ENCODE assay signal across 9 cellular contexts in the genomic region with DNA sequence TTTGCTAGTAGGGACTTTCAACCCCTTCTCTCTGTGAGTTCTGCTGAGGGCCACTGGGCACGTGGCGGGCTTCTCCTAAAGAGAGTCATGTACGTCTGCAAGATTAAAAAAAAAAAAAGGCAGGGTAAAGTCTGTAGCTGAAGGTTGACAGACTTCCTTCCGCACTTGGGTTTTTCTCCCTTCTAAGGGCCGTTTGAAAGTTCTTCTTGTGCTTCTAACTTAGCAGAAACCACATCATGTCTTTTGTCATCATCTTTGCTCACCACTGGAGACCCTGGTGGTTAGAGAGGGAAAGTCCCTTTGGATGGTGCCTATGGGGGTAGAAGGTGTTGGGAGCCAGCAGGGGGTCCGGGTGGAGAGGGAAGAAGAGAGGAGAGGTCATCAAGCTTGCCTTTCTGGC. TPM values are rescaled to one million over a fixed set of nuclear protein-coding genes. Genes with fewer than 3 reads are reported as not detected.
DNase-seq lines count a peak whose midpoint lies in the region; ATAC-seq and TF ChIP-seq lines count a peak whose summit lies in the region.
"Had no signal": no experiment of that assay in that cellular context is flagged by ENCODE, and none has a peak within 500 bp of the region (broad histone marks: within the 10 kb centered on the region; RNA-seq: fewer than 3 reads in every experiment).

No MANE protein-coding gene starts in this region.

- no peak overlapping the region for H3K4me3 Mint-ChIP-seq in activated T-cell treated with anti-CD3 and anti-CD28 coated beads, Interleukin-2, amount 50 U/mL, for 4 hours

- no peaks in the 10 kb centered on the region for H3K27me3 Mint-ChIP-seq in activated T-cell treated with anti-CD3 and anti-CD28 coated beads, Interleukin-2, amount 50 U/mL, for 4 hours (ENCODE audit: low read depth)

- WGBS in hepatocyte (ENCODE audit: low lambda C conversion rate, missing lambda C conversion rate), result 88% methylated on average over 6 of the region's 6 CpGs

- no peak overlapping the region for H3K4me3 ChIP-seq in hepatocyte

- H3K36me3 Mint-ChIP-seq in activated T-cell treated with anti-CD3 and anti-CD28 coated beads, Interleukin-2, amount 50 U/mL, for 4 hours (ENCODE audit: insufficient read depth), result no peaks in the 10 kb centered on the region

- no peak for TF ChIP-seq CTCF in hepatocyte (IDR thresholded peaks at IDR 0.05; ENCODE audit: poor library complexity)

- H3K4me2 ChIP-seq in hepatocyte, result no peak overlapping the region

- H3K4me1 ChIP-seq in hepatocyte (ENCODE audit: insufficient read depth), result peaks cover 4% of the 10 kb centered on the region

- H2AFZ ChIP-seq in hepatocyte, result no peak overlapping the region

- H3K27ac ChIP-seq in hepatocyte, result no peak overlapping the region
- H3K27ac ChIP-seq: VCaP had no signal

- ATAC-seq in GM19463 (IDR thresholded peaks at IDR 0.05; ENCODE audit: unreplicated experiment) (peak; percentile 28), HG02678 (IDR thresholded peaks at IDR 0.05; ENCODE audit: unreplicated experiment) (no peak), GM18517 (IDR thresholded peaks at IDR 0.05; ENCODE audit: unreplicated experiment) (no peak)
- ATAC-seq in activated T-cell treated with anti-CD3 and anti-CD28 coated beads, Interleukin-2, amount 50 U/mL, for 4 hours, result peak; percentile 62 to 63

- no peaks in the 10 kb centered on the region for H3K36me3 ChIP-seq in hepatocyte (replicated peaks; ENCODE audit: insufficient read depth, low read depth)

- H3K79me2 ChIP-seq in hepatocyte, result no peaks in the 10 kb centered on the region

- H3K4me1 Mint-ChIP-seq in activated T-cell treated with anti-CD3 and anti-CD28 coated beads, Interleukin-2, amount 50 U/mL, for 4 hours (ENCODE audit: low read depth), result peaks cover 73% of the 10 kb centered on the region

- no peaks in the 10 kb centered on the region for H3K9me3 ChIP-seq in hepatocyte (ENCODE audit: low read depth)

- H3K27me3 ChIP-seq in hepatocyte, result no peaks in the 10 kb centered on the region

- H4K20me1 ChIP-seq in hepatocyte (ENCODE audit: insufficient read depth, poor library complexity, severe bottlenecking), result no peaks in the 10 kb centered on the region

- in situ Hi-C loops in KBM-7 (cut with MboI; ENCODE audit: low pct_unique_long_range_greater_than_20kb, low sequenced_read_pairs), result no loop called here

- no peaks in the 10 kb centered on the region for H3K9me3 Mint-ChIP-seq in activated T-cell treated with anti-CD3 and anti-CD28 coated beads, Interleukin-2, amount 50 U/mL, for 4 hours

- DNase-seq in KBM-7, result peak; percentile 55
- peak; percentile 66 for DNase-seq in activated T-cell treated with anti-CD3 and anti-CD28 coated beads, Interleukin-2, amount 50 U/mL, for 4 hours
- DNase-seq in stimulated activated CD4-positive, alpha-beta T cell treated with anti-CD3 and anti-CD28 coated beads, TNF-alpha, amount 100 ng/mL, for 1 hour (ENCODE audit: low read depth in 3 of 3, low spot score in 1 of 3), result peak in 2 of 3 donors; percentile 26 to 46
- DNase-seq in hepatocyte (ENCODE audit: low spot score), result no peak
- DNase-seq in A172 (ENCODE audit: low spot score), result no peak

- no peaks in the 10 kb centered on the region for H3K9me2 ChIP-seq in hepatocyte (replicated peaks; ENCODE audit: insufficient read depth)

RNA-seq across cellular contexts. Expression of a gene that starts 31.4 kb away (rescaled TPM):
- 10 to 100 TPM; 43.7 to 96.9 (median 86.0) TPM for total RNA-seq in activated T-cell treated with anti-CD3 and anti-CD28 coated beads, Interleukin-2, amount 50 U/mL, for 4 hours
- 19.1 and 19.3 TPM in 2 replicates for total RNA-seq in hepatocyte
- 13.4 and 18.0 TPM in 2 replicates for polyA plus RNA-seq in hepatocyte
- total RNA-seq in A172 (2014; rRNA removed; shearing (Covaris generic)), result 0.19 and 0.31 TPM in 2 replicates

Comparison
In these comparisons a context has a peak if more than half of its experiments do, and no peak if none do; other contexts are left out.
1. ATAC-seq: peak in GM19463 (single experiment) and activated T-cell treated with anti-CD3 and anti-CD28 coated beads, Interleukin-2, amount 50 U/mL, for 4 hours (2 of 2); none in HG02678 (single experiment) and GM18517 (single experiment).
2. DNase-seq: peak in KBM-7 (single experiment), activated T-cell treated with anti-CD3 and anti-CD28 coated beads, Interleukin-2, amount 50 U/mL, for 4 hours (single experiment) and stimulated activated CD4-positive, alpha-beta T cell treated with anti-CD3 and anti-CD28 coated beads, TNF-alpha, amount 100 ng/mL, for 1 hour (2 of 3); none in hepatocyte (single experiment) and A172 (single experiment).
3. RNA of a gene that starts 31.4 kb away (total RNA-seq): 43.7 to 96.9 TPM in activated T-cell treated with anti-CD3 and anti-CD28 coated beads, Interleukin-2, amount 50 U/mL, for 4 hours and 19.1 to 19.3 TPM in hepatocyte; 0.19 to 0.31 TPM in A172; every median in the first group is over 10 times any median in the second.